ENCODE assay signal across 17 cellular contexts in genomic region chr4:28463184-28463690, GRCh38.
"Had no signal": no experiment of that assay in that cellular context is flagged by ENCODE, and none has a peak within 500 bp of the region (broad histone marks: within the 10 kb centered on the region; RNA-seq: fewer than 3 reads in every experiment).

No MANE protein-coding gene starts in this region.

- H3K4me1 Mint-ChIP-seq: activated CD4-positive, alpha-beta T cell treated with anti-CD3 and anti-CD28 coated beads, Interleukin-2, amount 10 ng/mL, durations not matched to agents 7 days and 5 days; neural crest cell; stimulated activated effector memory CD8-positive, alpha-beta T cell treated with anti-CD3 and anti-CD28 coated beads, Interleukin-12 subunit alpha, Interleukin-12 subunit beta, amount 100 ng/mL, for 72 hours had no signal

- H2AFZ ChIP-seq: parathyroid adenoma had no signal

- H3K9ac ChIP-seq: parathyroid adenoma had no signal

- H3K27me3 Mint-ChIP-seq: activated CD4-positive, alpha-beta T cell treated with anti-CD3 and anti-CD28 coated beads, Interleukin-2, amount 10 ng/mL, durations not matched to agents 7 days and 5 days; dendritic cell treated with granulocyte-macrophage colony-stimulating factor and Interleukin-4, amounts not matched to agents 40 ng/mL and 50 ng/mL, for 4 days had no signal

- H3K27ac Mint-ChIP-seq: activated CD4-positive, alpha-beta T cell treated with anti-CD3 and anti-CD28 coated beads, Interleukin-2, amount 10 ng/mL, durations not matched to agents 7 days and 5 days; activated naive CD4-positive, alpha-beta T cell treated with anti-CD3 and anti-CD28 coated beads, Interleukin-2, amount 50 U/mL, for 72 hours; dendritic cell treated with granulocyte-macrophage colony-stimulating factor and Interleukin-4, amounts not matched to agents 40 ng/mL and 50 ng/mL, for 4 days; stimulated activated effector memory CD8-positive, alpha-beta T cell treated with anti-CD3 and anti-CD28 coated beads, Interleukin-12 subunit alpha, Interleukin-12 subunit beta, amount 100 ng/mL, for 72 hours; WTC11 had no signal

- H3K36me3 ChIP-seq: tibial artery, uterus had no signal

- H3K36me3 Mint-ChIP-seq: activated naive CD4-positive, alpha-beta T cell treated with anti-CD3 and anti-CD28 coated beads, Interleukin-2, amount 50 U/mL, for 72 hours; stimulated activated effector memory CD8-positive, alpha-beta T cell treated with anti-CD3 and anti-CD28 coated beads, Interleukin-12 subunit alpha, Interleukin-12 subunit beta, amount 100 ng/mL, for 72 hours; WTC11 had no signal

- DNase-seq: activated CD4-positive, alpha-beta T cell treated with anti-CD3 and anti-CD28 coated beads, Interleukin-2, amount 10 ng/mL, durations not matched to agents 7 days and 5 days; activated effector memory CD4-positive, alpha-beta T cell treated with Interleukin-2 at 50 U/mL for 16 hours; activated T-cell treated with anti-CD3 and anti-CD28 coated beads for 4 hours; cerebellar nuclear complex; erythroblast; foreskin keratinocyte; kidney; left ventricle myocardium superior; tibial artery; uterus had no signal

- H3K4me3 ChIP-seq: skin epidermis, tibial artery, uterus had no signal

- H3K4me1 ChIP-seq: foreskin keratinocyte, parathyroid adenoma, tibial artery, uterus had no signal

- H3K27ac ChIP-seq: foreskin keratinocyte, parathyroid adenoma, skin epidermis, tibial artery, uterus had no signal

- H3K27me3 ChIP-seq: foreskin keratinocyte, tibial artery, uterus had no signal

- H3K79me2 ChIP-seq: parathyroid adenoma had no signal

- ATAC-seq: activated naive CD4-positive, alpha-beta T cell treated with anti-CD3 and anti-CD28 coated beads, Interleukin-2, amount 50 U/mL, for 72 hours; foreskin keratinocyte; left ventricle myocardium superior; stimulated activated effector memory CD8-positive, alpha-beta T cell treated with anti-CD3 and anti-CD28 coated beads, Interleukin-12 subunit alpha, Interleukin-12 subunit beta, amount 100 ng/mL, for 72 hours had no signal

- H3K4me3 Mint-ChIP-seq: activated CD4-positive, alpha-beta T cell treated with anti-CD3 and anti-CD28 coated beads, Interleukin-2, amount 10 ng/mL, durations not matched to agents 7 days and 5 days; dendritic cell treated with granulocyte-macrophage colony-stimulating factor and Interleukin-4, amounts not matched to agents 40 ng/mL and 50 ng/mL, for 4 days; neural crest cell; stimulated activated effector memory CD8-positive, alpha-beta T cell treated with anti-CD3 and anti-CD28 coated beads, Interleukin-12 subunit alpha, Interleukin-12 subunit beta, amount 100 ng/mL, for 72 hours; WTC11 had no signal

- H3K9me3 Mint-ChIP-seq: activated CD4-positive, alpha-beta T cell treated with anti-CD3 and anti-CD28 coated beads, Interleukin-2, amount 10 ng/mL, durations not matched to agents 7 days and 5 days; dendritic cell treated with granulocyte-macrophage colony-stimulating factor and Interleukin-4, amounts not matched to agents 40 ng/mL and 50 ng/mL, for 4 days; WTC11 had no signal

- H3K9me3 ChIP-seq: tibial artery, uterus had no signal
